ENCODE assay signal across 15 cellular contexts in genomic region chr10:130230611-130231010, GRCh38.
"Had no signal": no experiment of that assay in that cellular context is flagged by ENCODE, and none has a peak within 500 bp of the region (broad histone marks: within the 10 kb centered on the region; RNA-seq: fewer than 3 reads in every experiment).

No MANE protein-coding gene starts in this region.

- DNase-seq: caudate nucleus; colonic mucosa; dorsolateral prefrontal cortex; effector memory CD4-positive, alpha-beta T cell; esophagus squamous epithelium; foreskin fibroblast; glutamatergic neuron; left ventricle myocardium inferior; lower lobe of right lung; midbrain; occipital lobe; small intestine; stimulated activated CD4-positive, alpha-beta T cell treated with anti-CD3 and anti-CD28 coated beads, Interleukin-2, amount 100 ng/mL, for 48 hours; stimulated activated naive CD4-positive, alpha-beta T cell treated with Interleukin-2 at 50 U/mL for 16 hours; thyroid gland had no signal
